13 cellular contexts compared by ENCODE assay signal in genomic region chr15:52284164-52284563, GRCh38. TPM values are rescaled to one million over a fixed set of nuclear protein-coding genes. Genes with fewer than 3 reads are reported as not detected.
DNase-seq lines count a peak whose midpoint lies in the region; ATAC-seq, FAIRE-seq and TF ChIP-seq lines count a peak whose summit lies in the region.
"Had no signal": no experiment of that assay in that cellular context is flagged by ENCODE, and none has a peak within 500 bp of the region (broad histone marks: within the 10 kb centered on the region; RNA-seq: fewer than 3 reads in every experiment).

No MANE protein-coding gene starts in this region.

- TF ChIP-seq CTCF in HCT116 (IDR thresholded peaks at IDR 0.05 in 2 of 3, conservative IDR thresholded peaks at IDR 0.05 in 1 of 3; ENCODE audit: borderline replicate concordance in 1 of 3, insufficient read depth in 1 of 3, low read depth in 2 of 3, low read length in 2 of 3) (no peak), keratinocyte (optimal IDR thresholded peaks at IDR 0.05 in 1 of 3, IDR thresholded peaks at IDR 0.05 in 1 of 3, conservative IDR thresholded peaks at IDR 0.05 in 1 of 3; ENCODE audit: extremely low read depth in 1 of 3, insufficient read depth in 2 of 3, low read length in 3 of 3) (no peak), tibial artery (IDR thresholded peaks at IDR 0.05) (no peak), GM10248 (IDR thresholded peaks at IDR 0.05; ENCODE audit: control extremely low read depth, extremely low read depth, low read depth, missing control alignments) (no peak)

- H3K9ac ChIP-seq in HCT116 (ENCODE audit: low read length) (no peak overlapping the region), keratinocyte (ENCODE audit: control insufficient read depth, extremely low read depth, insufficient read depth, low read length) (no peak overlapping the region)

- H3K9me3 ChIP-seq in HCT116 (ENCODE audit: control insufficient read depth in 1 of 2, insufficient read depth in 1 of 2, low read depth in 1 of 2, low read length in 2 of 2) = no peaks in the 10 kb centered on the region
- H3K9me3 ChIP-seq in keratinocyte (ENCODE audit: control insufficient read depth, low read depth, low read length) = no peaks in the 10 kb centered on the region
- H3K9me3 ChIP-seq in tibial artery = no peaks in the 10 kb centered on the region

- H3K9me1 ChIP-seq in keratinocyte (ENCODE audit: control insufficient read depth, extremely low read depth, insufficient read depth, low read length) = no peaks in the 10 kb centered on the region

- H2AFZ ChIP-seq in HCT116 (ENCODE audit: low read depth, low read length, poor library complexity, severe bottlenecking) = no peak overlapping the region
- no peak overlapping the region for H2AFZ ChIP-seq in keratinocyte (ENCODE audit: control insufficient read depth, low read length)

- ATAC-seq in HCT116 = peak; percentile 44; the same call in 1 of the 2 replicates
- ATAC-seq: left lobe of liver had no signal

- no peak overlapping the region for H3K4me3 ChIP-seq in HCT116 (replicated peaks in 1 of 2; ENCODE audit: low read depth in 1 of 2, low read length in 2 of 2)
- H3K4me3 ChIP-seq in keratinocyte (ENCODE audit: control insufficient read depth in 2 of 3, extremely low read depth in 1 of 3, insufficient read depth in 2 of 3, low read depth in 1 of 3, low read length in 3 of 3) = no peak overlapping the region
- H3K4me3 ChIP-seq in tibial artery = no peak overlapping the region

- RAD21 ChIA-PET in HCT116 (lab: Charles Lee; ENCODE audit: low non-redundant PET in 1 of 2, low total read pairs in 2 of 2, uncharacterized antibody in 2 of 2, unreplicated experiment in 2 of 2) = no interaction called here

- H3K79me2 ChIP-seq in HCT116 (ENCODE audit: insufficient read depth, low read length) (peaks cover 33% of the 10 kb centered on the region; the same call in 1 of the 2 replicates), keratinocyte (ENCODE audit: control insufficient read depth, insufficient read depth, low read length) (no peaks in the 10 kb centered on the region)

- POLR2A ChIA-PET in HCT116 (lab: Charles Lee) (no interaction called here), GM10248 (lab: Yijun Ruan, JAX) (no interaction called here)

- intact Hi-C loops in HCT116 (cut with micrococcal nuclease) (no loop called here), tibial artery (cut with DNase I; ENCODE audit: low total_unique reads) (no loop called here)

- H3K27ac ChIP-seq in HCT116 (ENCODE audit: low read depth, low read length) = no peak overlapping the region
- H3K27ac ChIP-seq in keratinocyte (ENCODE audit: control insufficient read depth, insufficient read depth, low read length) = no peak overlapping the region
- no peak overlapping the region for H3K27ac ChIP-seq in tibial artery

- H3K27me3 ChIP-seq in HCT116 (ENCODE audit: insufficient read depth, low read length) (no peaks in the 10 kb centered on the region), keratinocyte (ENCODE audit: control insufficient read depth, extremely low read depth, insufficient read depth, low read length) (no peaks in the 10 kb centered on the region), tibial artery (peaks cover 0 to 5% of the 10 kb centered on the region in 2 donors)

- no TSS peak for BruUV-seq in HCT116 (replicated peaks; lab: Mats Ljungman, UMichigan)

- peaks cover 7 to 10% of the 10 kb centered on the region in 2 experiments; a peak in 2 of 4 replicates for H3K4me1 ChIP-seq in HCT116 (ENCODE audit: control insufficient read depth in 1 of 2, insufficient read depth in 2 of 2, low read length in 2 of 2)
- H3K4me1 ChIP-seq in keratinocyte (ENCODE audit: control insufficient read depth, extremely low read depth, insufficient read depth, low read length) = no peaks in the 10 kb centered on the region
- H3K4me1 ChIP-seq in tibial artery = no peaks in the 10 kb centered on the region

- H4K20me1 ChIP-seq in HCT116 (ENCODE audit: insufficient read depth) (no peaks in the 10 kb centered on the region), keratinocyte (ENCODE audit: control insufficient read depth, extremely low read depth, insufficient read depth, low read length) (no peaks in the 10 kb centered on the region)

- DNase-seq in Daoy (ENCODE audit: low read depth) (peak; percentile 62), HCT116 (ENCODE audit: low read depth, low spot score) (no peak), astrocyte of the hippocampus (ENCODE audit: low read depth, low spot score) (peak; percentile 50), keratinocyte (ENCODE audit: low read depth, low spot score) (peak; percentile 19), Kasumi-1 (lab: John Stamatoyannopoulos, UW) (no peak), tibial artery (no peak), GM10248 (ENCODE audit: extremely low spot score) (no peak)
- DNase-seq: CD4-positive, CD25-positive, alpha-beta regulatory T cell; NCI-H1694 treated with DMSO at 0.1 percent for 48 hours; NCI-H524; stimulated activated CD4-positive, alpha-beta T cell treated with anti-CD3 and anti-CD28 coated beads, Interleukin-15, amount 100 ng/mL, for 24 hours had no signal

- peaks cover 3 to 5% of the 10 kb centered on the region in 2 experiments; a peak in 3 of 4 replicates for H3K36me3 ChIP-seq in HCT116 (ENCODE audit: control insufficient read depth in 1 of 2, insufficient read depth in 2 of 2, low read length in 2 of 2)
- no peaks in the 10 kb centered on the region for H3K36me3 ChIP-seq in keratinocyte (ENCODE audit: control insufficient read depth in 2 of 2, extremely low read depth in 1 of 2, insufficient read depth in 2 of 2, low read length in 2 of 2)
- H3K36me3 ChIP-seq in tibial artery = no peaks in the 10 kb centered on the region

- TF ChIP-seq POLR2A in HCT116 (IDR thresholded peaks at IDR 0.05; ENCODE audit: borderline replicate concordance, extremely low read depth, insufficient read depth, insufficient read length) = no peak

- CTCF ChIA-PET in HCT116 (lab: Charles Lee) (no interaction called here), GM10248 (lab: Yijun Ruan, JAX) (no interaction called here)

- dilution Hi-C loops in keratinocyte (cut with MboI; ENCODE audit: extremely low pct_ligation_motif_present, low sequenced_read_pairs) = no loop called here

- no peak for FAIRE-seq in keratinocyte (lab: Jason Lieb, UNC)
- FAIRE-seq: GM12892 had no signal

- no peak for TF ChIP-seq RAD21 in HCT116 (IDR thresholded peaks at IDR 0.05; ENCODE audit: low read depth)

- no peaks in the 10 kb centered on the region for H3K9me2 ChIP-seq in HCT116 (ENCODE audit: insufficient read depth)

- no peak overlapping the region for H3K4me2 ChIP-seq in HCT116 (ENCODE audit: low read length)
- no peak overlapping the region for H3K4me2 ChIP-seq in keratinocyte (ENCODE audit: control insufficient read depth, extremely low read depth, insufficient read depth, low read depth, low read length)

TF ChIP-seq in HCT116, 20 proteins besides CTCF, POLR2A, EP300 and RAD21 (continues in another document):
- TF ChIP-seq ATF3 (IDR thresholded peaks at IDR 0.05) (no peak), TCF7L2 (IDR thresholded peaks at IDR 0.05; ENCODE audit: borderline replicate concordance, extremely low read depth, insufficient read depth, insufficient read length) (no peak), SP1 (IDR thresholded peaks at IDR 0.05; ENCODE audit: low read depth) (no peak), ZFX (IDR thresholded peaks at IDR 0.05) (no peak), YY1 (IDR thresholded peaks at IDR 0.05; ENCODE audit: extremely low read depth, insufficient replicate concordance, low read depth, low read length) (no peak), SRF (IDR thresholded peaks at IDR 0.05; ENCODE audit: low read depth) (no peak), JUND (IDR thresholded peaks at IDR 0.05) (no peak), FOSL1 (IDR thresholded peaks at IDR 0.05; ENCODE audit: low read depth) (no peak), EZH2 (IDR thresholded peaks at IDR 0.05) (no peak), SIN3A (IDR thresholded peaks at IDR 0.05; ENCODE audit: low read depth) (no peak), EGR1 (IDR thresholded peaks at IDR 0.05; ENCODE audit: low read depth) (no peak)

RNA-seq across cellular contexts. Expression of gene MYO5C, which starts 11.4 kb away (rescaled TPM):
- 8.0 and 16.5 TPM in 2 replicates for total RNA-seq in Daoy (2014; rRNA removed; shearing (Covaris generic))
- 34.0 TPM for total RNA-seq in HCT116 (2021; ENCODE audit: unreplicated experiment)
- polyA plus RNA-seq in HCT116 (2012) = 12.2 and 13.5 TPM in 2 replicates
- 0.16 to 0.20 TPM (median 0.19 TPM) in 3 replicates for polyA plus RNA-seq in keratinocyte
- polyA plus RNA-seq in keratinocyte (2011; ENCODE audit: low read depth) = 0.44 TPM
- polyA plus RNA-seq in keratinocyte (2011; cell fraction: cytosol; rRNA removed) = 0.04 and 0.12 TPM in 2 replicates
- polyA plus RNA-seq in keratinocyte (2011; cell fraction: nucleus; rRNA removed) = 0.38 and 0.44 TPM in 2 replicates
- polyA plus RNA-seq in keratinocyte (2012; ENCODE audit: low replicate concordance) = 0.18 and 0.31 TPM in 2 replicates
- 0.43 to 0.86 TPM in 2 of 3 replicates, not detected in the other for polyA minus RNA-seq in keratinocyte
- polyA minus RNA-seq in keratinocyte (2011; cell fraction: cytosol; rRNA and poly(A)+ RNA removed) = not detected
- polyA minus RNA-seq in keratinocyte (2011; cell fraction: nucleus; rRNA and poly(A)+ RNA removed) = 0.42 and 1.7 TPM in 2 replicates

Comparison
In these comparisons a context has a peak if more than half of its experiments do, and no peak if none do; other contexts are left out.
1. DNase-seq: peak in Daoy (single experiment), astrocyte of the hippocampus (single experiment) and keratinocyte (single experiment); none in HCT116 (single experiment), Kasumi-1 (0 of 2), tibial artery (0 of 2) and GM10248 (single experiment).